Comparison of ENCODE assay signal across 7 cellular contexts in the genomic region with DNA sequence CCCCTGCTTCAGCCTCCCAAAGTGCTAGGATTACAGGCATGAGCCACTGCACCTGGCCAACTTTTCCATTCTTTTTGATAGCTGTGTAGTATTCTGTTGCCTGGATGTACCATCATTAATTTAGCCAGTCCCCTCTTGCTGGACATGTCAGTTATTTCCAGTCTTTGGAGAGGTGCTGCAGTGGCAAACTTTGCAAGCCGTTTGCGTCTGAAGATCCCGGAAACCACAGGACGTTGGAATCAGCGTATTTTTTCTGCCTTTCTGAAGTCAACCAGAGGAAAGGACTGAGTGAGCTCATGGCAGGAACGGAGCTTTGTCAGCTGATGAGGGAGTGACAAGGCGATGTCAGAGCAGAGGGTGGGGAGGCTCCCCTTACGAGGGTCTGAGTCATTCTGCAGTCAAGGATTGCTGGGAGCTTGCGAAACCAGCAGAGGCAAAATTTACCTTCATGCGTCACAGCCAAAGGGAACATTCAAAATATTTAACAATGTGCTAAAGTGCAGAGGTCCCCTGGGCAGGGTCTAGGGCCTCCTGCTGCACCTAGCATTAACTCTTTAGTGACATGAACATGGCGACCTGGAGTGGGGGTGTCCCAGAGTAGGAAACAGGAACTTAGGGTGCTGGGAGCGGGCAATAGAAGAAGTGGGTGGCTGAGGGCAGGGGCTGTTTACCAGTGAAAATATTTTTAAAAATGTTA. TPM values are rescaled to one million over a fixed set of nuclear protein-coding genes. Genes with fewer than 3 reads are reported as not detected.
DNase-seq lines count a peak whose midpoint lies in the region; ATAC-seq, FAIRE-seq and TF ChIP-seq lines count a peak whose summit lies in the region.

No MANE protein-coding gene starts in this region.

- H3K27me3 ChIP-seq in H7 (ENCODE audit: control insufficient read depth, insufficient read depth, low read length) (no peaks in the 10 kb centered on the region), Panc1 (ENCODE audit: control insufficient read depth, insufficient read depth, low read length) (no peaks in the 10 kb centered on the region), H1 (replicated peaks in 1 of 4; ENCODE audit: control insufficient read depth in 3 of 4, extremely low read depth in 1 of 4, insufficient read depth in 3 of 4, low read length in 3 of 4) (no peaks in the 10 kb centered on the region)

- no peak for TF ChIP-seq EP300 in H1 (IDR thresholded peaks at IDR 0.05; ENCODE audit: borderline replicate concordance in 1 of 2, low read depth in 2 of 2, low read length in 2 of 2)

- WGBS in H1 (ENCODE audit: extremely low coverage in 1 of 2, insufficient coverage in 1 of 2, insufficient read length in 1 of 2, insufficient replicate concordance in 2 of 2, low coverage in 1 of 2, low lambda C conversion rate in 2 of 2, missing lambda C conversion rate in 1 of 2), 2 experiments, result 69% methylated on average over 12 of the region's 12 CpGs; no CpG with 5 or more reads in 1 of the 2 experiments

- no peak overlapping the region for H3K23ac ChIP-seq in H1 (ENCODE audit: insufficient read length)

- BruUV-seq in Panc1 (replicated peaks; lab: Mats Ljungman, UMichigan), result no TSS peak

- H3K36me3 ChIP-seq in H7 (replicated peaks; ENCODE audit: control insufficient read depth, insufficient read depth, low read length) (no peaks in the 10 kb centered on the region), Panc1 (ENCODE audit: control insufficient read depth, insufficient read depth, low read length) (no peaks in the 10 kb centered on the region), H1 (ENCODE audit: control insufficient read depth in 2 of 4, insufficient read depth in 4 of 4, low read length in 3 of 4) (no peaks in the 10 kb centered on the region), mucosa of descending colon (ENCODE audit: low read depth) (no peaks in the 10 kb centered on the region)

- H3K27ac ChIP-seq in Panc1 (ENCODE audit: low read length), result no peak overlapping the region
- H3K27ac ChIP-seq in H1 (ENCODE audit: low read depth, low read length), result no peak overlapping the region

- no peak for TF ChIP-seq POLR2A in H1 (IDR thresholded peaks at IDR 0.05; ENCODE audit: control extremely low read depth in 1 of 2, low read depth in 2 of 2, low read length in 2 of 2)

- no peak for TF ChIP-seq RAD21 in H1 (IDR thresholded peaks at IDR 0.05 in 1 of 2, conservative IDR thresholded peaks at IDR 0.05 in 1 of 2; ENCODE audit: low read depth in 2 of 2, low read length in 2 of 2)

- CTCF ChIA-PET in Panc1 (lab: Charles Lee), result no interaction called here
- CTCF ChIA-PET in H1 (lab: Charles Lee; ENCODE audit: partially characterized antibody), result interaction anchor here (0.6 to 2.1 kb wide), 10 partner anchors 10 to 235 kb away, joined by 3 to 7 read pairs (median 3); no protein-coding TSS in a partner anchor

- no peak overlapping the region for H2BK120ac ChIP-seq in H1 (replicated peaks; ENCODE audit: low read depth, low read length)

- no peak overlapping the region for H2BK5ac ChIP-seq in H1 (ENCODE audit: low read depth, low read length)

- no peaks in the 10 kb centered on the region for H3K9me3 ChIP-seq in Panc1 (ENCODE audit: control insufficient read depth, insufficient read depth, low read depth, low read length)
- no peaks in the 10 kb centered on the region for H3K9me3 ChIP-seq in H1 (ENCODE audit: insufficient read depth in 2 of 2, low read depth in 1 of 2, low read length in 1 of 2)
- H3K9me3 ChIP-seq in mucosa of descending colon, result no peaks in the 10 kb centered on the region

- TF ChIP-seq CTCF in Panc1 (IDR thresholded peaks at IDR 0.05), result no peak
- no peak for TF ChIP-seq CTCF in H1 (IDR thresholded peaks at IDR 0.05; ENCODE audit: control extremely low read depth in 1 of 3, insufficient read depth in 1 of 3, low read depth in 1 of 3, low read length in 3 of 3)
- no peak for TF ChIP-seq CTCF in mucosa of descending colon (IDR thresholded peaks at IDR 0.05)

- H3K79me2 ChIP-seq in H1 (ENCODE audit: control insufficient read depth in 1 of 2, insufficient read depth in 2 of 2, low read length in 2 of 2), result no peaks in the 10 kb centered on the region

- H3K4ac ChIP-seq in H1 (replicated peaks; ENCODE audit: insufficient read length, low read depth, low read length), result no peak overlapping the region

- no peaks in the 10 kb centered on the region for H4K20me1 ChIP-seq in H1 (replicated peaks in 1 of 2; ENCODE audit: control insufficient read depth in 1 of 2, insufficient read depth in 2 of 2, low read length in 2 of 2)

- intact Hi-C loops in Panc1 (cut with micrococcal nuclease; ENCODE audit: unreplicated experiment) (no loop called here), mucosa of descending colon (cut with DNase I, micrococcal nuclease) (no loop called here)

- no peak overlapping the region for H2BK12ac ChIP-seq in H1 (ENCODE audit: low read depth, low read length)

- ATAC-seq in Panc1, result peak; percentile 93
- peak; percentile 84 for ATAC-seq in mucosa of descending colon
- no peak for ATAC-seq in HG02571 (IDR thresholded peaks at IDR 0.05; ENCODE audit: unreplicated experiment)

- POLR2A ChIA-PET in Panc1 (lab: Charles Lee), result no interaction called here
- POLR2A ChIA-PET in H1 (lab: Charles Lee; ENCODE audit: partially characterized antibody), result no interaction called here

- H3K4me2 ChIP-seq in H1 (ENCODE audit: insufficient read depth in 1 of 2, low read depth in 2 of 2, low read length in 2 of 2), result no peak overlapping the region

- FAIRE-seq in H1 (lab: Jason Lieb, UNC) (no peak), urothelium cell line (lab: Jason Lieb, UNC) (no peak)

- H3K4me1 ChIP-seq in Panc1 (ENCODE audit: control insufficient read depth, insufficient read depth, low read length) (0 out of 2 replicates have a peak, but pooled peaks cover 3% of the 10 kb centered on the region), H1 (replicated peaks in 1 of 4; ENCODE audit: control insufficient read depth in 3 of 4, insufficient read depth in 4 of 4, low read length in 3 of 4) (no peaks in the 10 kb centered on the region), mucosa of descending colon (ENCODE audit: low read depth) (no peaks in the 10 kb centered on the region)

- no peak overlapping the region for H4K91ac ChIP-seq in H1 (replicated peaks; ENCODE audit: insufficient read length, low read length)

- H2BK15ac ChIP-seq in H1 (ENCODE audit: low read length), result no peak overlapping the region

- H3K79me1 ChIP-seq in H1 (ENCODE audit: low read depth, low read length), result no peaks in the 10 kb centered on the region

- H2BK20ac ChIP-seq in H1 (ENCODE audit: low read length), result no peak overlapping the region

- H3K4me3 ChIP-seq in H7 (ENCODE audit: insufficient read depth, low read depth, low read length) (no peak overlapping the region), Panc1 (ENCODE audit: low read depth in 2 of 2, low read length in 2 of 2) (no peak overlapping the region), H1 (ENCODE audit: extremely low read depth in 1 of 4, insufficient read depth in 2 of 4, low read depth in 3 of 4, low read length in 4 of 4) (no peak overlapping the region), mucosa of descending colon (no peak overlapping the region)

- DNase-seq in H7 (peak; percentile 53), Panc1 (ENCODE audit: low read depth, low spot score) (peak; percentile 65), H1 (ENCODE audit: low read depth in 1 of 2, low spot score in 2 of 2) (no peak), mucosa of descending colon (peak in 1 of 3 donors; percentile 23), urothelium cell line (ENCODE audit: low spot score) (peak; percentile 90)
- DNase-seq in effector CD4-positive, alpha-beta T cell, result no peak

- H3K14ac ChIP-seq in H1 (ENCODE audit: insufficient read length), result no peak overlapping the region

- no peaks in the 10 kb centered on the region; the same call in 1 of the 2 replicates for H3K23me2 ChIP-seq in H1 (ENCODE audit: low read depth, low read length)

- no peak overlapping the region for H2AK5ac ChIP-seq in H1 (ENCODE audit: low read depth, low read length)

- no peak overlapping the region for H3K56ac ChIP-seq in H1 (replicated peaks; ENCODE audit: insufficient read length, low read depth, low read length)

- in situ Hi-C loops in Panc1 (cut with HindIII; ENCODE audit: low pct_unique_long_range_greater_than_20kb, low sequenced_read_pairs), result no loop called here

- no peak overlapping the region for H4K5ac ChIP-seq in H1 (ENCODE audit: insufficient read length, low read depth, low read length)

- no peak overlapping the region; the same call in 1 of the 2 replicates for H3K18ac ChIP-seq in H1 (ENCODE audit: extremely low read depth, low read length)

- H3K9ac ChIP-seq in H1 (replicated peaks in 1 of 4; ENCODE audit: extremely low read depth in 1 of 4, low read depth in 3 of 4, low read length in 3 of 4), result no peak overlapping the region

- 0 out of 2 replicates have a peak overlapping the region, but pooled peaks have one; percentile 3 for H2AFZ ChIP-seq in H1 (ENCODE audit: low read length)

- no peak overlapping the region for H4K8ac ChIP-seq in H1 (ENCODE audit: extremely low read depth, insufficient read depth, low read length)

RNA-seq across cellular contexts. Expression of a gene that starts 5.6 kb away (rescaled TPM):
- total RNA-seq in H7 (2014; rRNA removed; shearing (Covaris generic)), result 0.17 TPM in 1 of 2 replicates, not detected in the other
- total RNA-seq in Panc1 (2021; ENCODE audit: unreplicated experiment) (2.7 TPM), mucosa of descending colon (10 to 100 TPM in 1 of 3 donors, 1 to 10 TPM in 2; 5.1 to 13.5 (median 7.9) TPM)
- polyA plus RNA-seq in Panc1 (2012; ENCODE audit: insufficient read length), result 0.73 TPM
- 0.21 TPM in 1 of 2 replicates, not detected in the other for total RNA-seq in H1 (2021; fragmentation: NEBNext Ultra II Directional; extraction: Animal tissue kit (Norgen Biotek cat#: 25700))
- polyA plus RNA-seq in H1 (2011; rRNA removed), result 0.20 and 0.33 TPM in 2 replicates
- polyA plus RNA-seq in H1 (2011; cell fraction: cytosol; rRNA removed), result 0.17 TPM
- polyA plus RNA-seq in H1 (2011; cell fraction: nucleus; rRNA removed), result 0.39 TPM
- 0.09 to 0.25 TPM in 2 of 4 replicates, not detected in the others for polyA plus RNA-seq in H1 (2012, experiment 1 of 2)
- polyA plus RNA-seq in H1 (2012, experiment 2 of 2), result 0.07 TPM
- 0.08 TPM for polyA plus RNA-seq in H1 (2013, experiment 1 of 2)
- 0.13 TPM for polyA plus RNA-seq in H1 (2013, experiment 2 of 2)
- polyA minus RNA-seq in H1 (2011; rRNA and poly(A)+ RNA removed), result not detected in 2 replicates
- polyA minus RNA-seq in H1 (2011; cell fraction: cytosol; rRNA and poly(A)+ RNA removed), result not detected
- polyA minus RNA-seq in H1 (2011; cell fraction: nucleus; rRNA and poly(A)+ RNA removed), result not detected

RNA-seq across cellular contexts. Expression of a gene that starts 16.7 kb away (rescaled TPM):
- 0.03 TPM in 1 of 2 replicates, not detected in the other for total RNA-seq in H7 (2014; rRNA removed; shearing (Covaris generic))
- total RNA-seq in Panc1 (2021; ENCODE audit: unreplicated experiment) (0.03 TPM), mucosa of descending colon (1 to 10 TPM in 2 of 3 donors, under 1 TPM in 1; 0.29 to 1.6 (median 1.4) TPM)
- 0.36 TPM for polyA plus RNA-seq in Panc1 (2012; ENCODE audit: insufficient read length)
- total RNA-seq in H1 (2021; fragmentation: NEBNext Ultra II Directional; extraction: Animal tissue kit (Norgen Biotek cat#: 25700)), result 0.15 TPM in 1 of 2 replicates, not detected in the other
- polyA plus RNA-seq in H1 (2011; rRNA removed), result 0.06 and 0.08 TPM in 2 replicates
- polyA plus RNA-seq in H1 (2011; cell fraction: cytosol; rRNA removed), result 0.16 TPM
- 0.46 TPM for polyA plus RNA-seq in H1 (2011; cell fraction: nucleus; rRNA removed)
- 0.08 to 0.18 TPM in 2 of 4 replicates, not detected in the others for polyA plus RNA-seq in H1 (2012, experiment 1 of 2)
- polyA plus RNA-seq in H1 (2012, experiment 2 of 2), result not detected
- 0.34 TPM for polyA plus RNA-seq in H1 (2013, experiment 1 of 2)
- 0.28 TPM for polyA plus RNA-seq in H1 (2013, experiment 2 of 2)
- 0.03 and 0.12 TPM in 2 replicates for polyA minus RNA-seq in H1 (2011; rRNA and poly(A)+ RNA removed)
- not detected for polyA minus RNA-seq in H1 (2011; cell fraction: cytosol; rRNA and poly(A)+ RNA removed)
- 1.3 TPM for polyA minus RNA-seq in H1 (2011; cell fraction: nucleus; rRNA and poly(A)+ RNA removed)

RNA-seq across cellular contexts. Expression of a gene that starts 33.8 kb away (rescaled TPM):
- 34.6 and 40.0 TPM in 2 replicates for total RNA-seq in H7 (2014; rRNA removed; shearing (Covaris generic))
- total RNA-seq in Panc1 (2021; ENCODE audit: unreplicated experiment), result 29.2 TPM
- 26.8 TPM for polyA plus RNA-seq in Panc1 (2012; ENCODE audit: insufficient read length)
- 24.1 and 24.3 TPM in 2 replicates for total RNA-seq in H1 (2021; fragmentation: NEBNext Ultra II Directional; extraction: Animal tissue kit (Norgen Biotek cat#: 25700))
- 17.5 and 27.2 TPM in 2 replicates for polyA plus RNA-seq in H1 (2011; rRNA removed)
- polyA plus RNA-seq in H1 (2011; cell fraction: cytosol; rRNA removed), result 20.5 TPM
- 78.3 TPM for polyA plus RNA-seq in H1 (2011; cell fraction: nucleus; rRNA removed)
- 16.6 to 25.5 TPM (median 22.8 TPM) in 4 replicates for polyA plus RNA-seq in H1 (2012, experiment 1 of 2)
- 14.0 TPM for polyA plus RNA-seq in H1 (2012, experiment 2 of 2)
- polyA plus RNA-seq in H1 (2013, experiment 1 of 2), result 15.8 TPM
- 15.5 TPM for polyA plus RNA-seq in H1 (2013, experiment 2 of 2)
- polyA minus RNA-seq in H1 (2011; rRNA and poly(A)+ RNA removed), result 14.8 and 17.6 TPM in 2 replicates
- polyA minus RNA-seq in H1 (2011; cell fraction: cytosol; rRNA and poly(A)+ RNA removed), result 21.8 TPM
- polyA minus RNA-seq in H1 (2011; cell fraction: nucleus; rRNA and poly(A)+ RNA removed), result 31.7 TPM
- total RNA-seq in mucosa of descending colon, result 10 to 100 TPM in 2 of 3 donors, 1 to 10 TPM in 1; 8.7 to 12.3 (median 11.0) TPM

RNA-seq across cellular contexts. Expression of a gene that starts 40.6 kb away (rescaled TPM):
- total RNA-seq in H7 (2014; rRNA removed; shearing (Covaris generic)), result 2.0 and 2.9 TPM in 2 replicates
- total RNA-seq in Panc1 (2021; ENCODE audit: unreplicated experiment), result 13.1 TPM
- polyA plus RNA-seq in Panc1 (2012; ENCODE audit: insufficient read length), result 23.1 TPM
- 3.4 and 4.4 TPM in 2 replicates for total RNA-seq in H1 (2021; fragmentation: NEBNext Ultra II Directional; extraction: Animal tissue kit (Norgen Biotek cat#: 25700))
- 2.6 and 3.9 TPM in 2 replicates for polyA plus RNA-seq in H1 (2011; rRNA removed)
- 1.9 TPM for polyA plus RNA-seq in H1 (2011; cell fraction: cytosol; rRNA removed)
- polyA plus RNA-seq in H1 (2011; cell fraction: nucleus; rRNA removed), result 4.5 TPM
- polyA plus RNA-seq in H1 (2012, experiment 1 of 2), result 3.1 to 5.1 TPM (median 4.6 TPM) in 4 replicates
- 1.00 TPM for polyA plus RNA-seq in H1 (2012, experiment 2 of 2)
- 4.0 TPM for polyA plus RNA-seq in H1 (2013, experiment 1 of 2)
- 4.1 TPM for polyA plus RNA-seq in H1 (2013, experiment 2 of 2)
- 0.59 TPM in 1 of 2 replicates, not detected in the other for polyA minus RNA-seq in H1 (2011; rRNA and poly(A)+ RNA removed)
- polyA minus RNA-seq in H1 (2011; cell fraction: cytosol; rRNA and poly(A)+ RNA removed), result 1.2 TPM
- polyA minus RNA-seq in H1 (2011; cell fraction: nucleus; rRNA and poly(A)+ RNA removed), result 1.9 TPM
- total RNA-seq in mucosa of descending colon, result 10 to 100 TPM; 14.7 to 28.9 (median 16.7) TPM

RNA-seq across cellular contexts. Expression of a gene that starts 58.9 kb away (rescaled TPM):
- 10.9 and 14.0 TPM in 2 replicates for total RNA-seq in H7 (2014; rRNA removed; shearing (Covaris generic))
- total RNA-seq in Panc1 (2021; ENCODE audit: unreplicated experiment) (29.2 TPM), mucosa of descending colon (10 to 100 TPM; 33.3 to 46.9 (median 38.7) TPM)
- 31.2 TPM for polyA plus RNA-seq in Panc1 (2012; ENCODE audit: insufficient read length)
- 25.7 and 29.8 TPM in 2 replicates for total RNA-seq in H1 (2021; fragmentation: NEBNext Ultra II Directional; extraction: Animal tissue kit (Norgen Biotek cat#: 25700))
- polyA plus RNA-seq in H1 (2011; rRNA removed), result 3.7 and 7.0 TPM in 2 replicates
- 8.7 TPM for polyA plus RNA-seq in H1 (2011; cell fraction: cytosol; rRNA removed)
- polyA plus RNA-seq in H1 (2011; cell fraction: nucleus; rRNA removed), result 11.6 TPM
- polyA plus RNA-seq in H1 (2012, experiment 1 of 2), result 18.0 to 31.1 TPM (median 28.0 TPM) in 4 replicates
- polyA plus RNA-seq in H1 (2012, experiment 2 of 2), result 17.9 TPM
- polyA plus RNA-seq in H1 (2013, experiment 1 of 2), result 13.5 TPM
- polyA plus RNA-seq in H1 (2013, experiment 2 of 2), result 12.8 TPM
- polyA minus RNA-seq in H1 (2011; rRNA and poly(A)+ RNA removed), result 2.9 and 3.3 TPM in 2 replicates
- polyA minus RNA-seq in H1 (2011; cell fraction: cytosol; rRNA and poly(A)+ RNA removed), result 4.3 TPM
- polyA minus RNA-seq in H1 (2011; cell fraction: nucleus; rRNA and poly(A)+ RNA removed), result 5.3 TPM

Comparison
In these comparisons a context has a peak if more than half of its experiments do, and no peak if none do; other contexts are left out.
1. DNase-seq: peak in H7 (single experiment), Panc1 (single experiment) and urothelium cell line (single experiment); none in H1 (0 of 2) and effector CD4-positive, alpha-beta T cell (single experiment).